ENCODE assay signal across 1 cellular context in genomic region chr2:74528600-74529356, GRCh38.
TF ChIP-seq lines count a peak whose summit lies in the region.

No MANE protein-coding gene starts in this region.

TF ChIP-seq in HepG2, 621 proteins besides CTCF, POLR2A, EP300 and RAD21 (continued from another document):
- TF ChIP-seq, protein P1, sequence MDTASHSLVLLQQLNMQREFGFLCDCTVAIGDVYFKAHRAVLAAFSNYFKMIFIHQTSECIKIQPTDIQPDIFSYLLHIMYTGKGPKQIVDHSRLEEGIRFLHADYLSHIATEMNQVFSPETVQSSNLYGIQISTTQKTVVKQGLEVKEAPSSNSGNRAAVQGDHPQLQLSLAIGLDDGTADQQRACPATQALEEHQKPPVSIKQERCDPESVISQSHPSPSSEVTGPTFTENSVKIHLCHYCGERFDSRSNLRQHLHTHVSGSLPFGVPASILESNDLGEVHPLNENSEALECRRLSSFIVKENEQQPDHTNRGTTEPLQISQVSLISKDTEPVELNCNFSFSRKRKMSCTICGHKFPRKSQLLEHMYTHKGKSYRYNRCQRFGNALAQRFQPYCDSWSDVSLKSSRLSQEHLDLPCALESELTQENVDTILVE (CRISPR knock-in tag; IDR thresholded peaks at IDR 0.05) = no peak
- TF ChIP-seq ZNF430 (CRISPR knock-in tag; IDR thresholded peaks at IDR 0.05) (no peak), MEIS1 (CRISPR knock-in tag; IDR thresholded peaks at IDR 0.05; ENCODE audit: borderline replicate concordance) (no peak), SP4 (CRISPR knock-in tag; IDR thresholded peaks at IDR 0.05) (no peak), ZNF772 (CRISPR knock-in tag; IDR thresholded peaks at IDR 0.05) (no peak), SRSF4 (IDR thresholded peaks at IDR 0.05; ENCODE audit: low read depth, low read length, poor library complexity, severe bottlenecking) (peak; percentile 37), ZNF747 (CRISPR knock-in tag; IDR thresholded peaks at IDR 0.05; ENCODE audit: borderline replicate concordance) (no peak), MBNL3 (CRISPR knock-in tag; conservative IDR thresholded peaks at IDR 0.05) (no peak), NKX3-1 (CRISPR knock-in tag; IDR thresholded peaks at IDR 0.05) (no peak), LBX2 (CRISPR knock-in tag; IDR thresholded peaks at IDR 0.05; ENCODE audit: borderline replicate concordance) (no peak; the same call in 1 of the 2 replicates), RXRA (CRISPR knock-in tag; IDR thresholded peaks at IDR 0.05) (no peak), ADNP (CRISPR knock-in tag; IDR thresholded peaks at IDR 0.05) (no peak), NONO (IDR thresholded peaks at IDR 0.05) (no peak), NONO (CRISPR knock-in tag; conservative IDR thresholded peaks at IDR 0.05) (no peak), NFIB (CRISPR knock-in tag; IDR thresholded peaks at IDR 0.05; ENCODE audit: borderline replicate concordance) (no peak), ESRRA (CRISPR knock-in tag; IDR thresholded peaks at IDR 0.05; ENCODE audit: low read depth) (0 out of 2 replicates have a peak, but pooled peaks have one; percentile 8), ZBTB42 (CRISPR knock-in tag; IDR thresholded peaks at IDR 0.05) (no peak), ZNF232 (CRISPR knock-in tag; IDR thresholded peaks at IDR 0.05; ENCODE audit: borderline replicate concordance) (no peak), MXI1 (IDR thresholded peaks at IDR 0.05; ENCODE audit: borderline replicate concordance, low read depth, low read length) (peak; percentile 16; the same call in 1 of the 3 replicates), ELF4 (CRISPR knock-in tag; IDR thresholded peaks at IDR 0.05; ENCODE audit: borderline replicate concordance) (no peak), FOXC1 (CRISPR knock-in tag; IDR thresholded peaks at IDR 0.05; ENCODE audit: borderline replicate concordance) (no peak), ZNF33A (CRISPR knock-in tag; IDR thresholded peaks at IDR 0.05; ENCODE audit: borderline replicate concordance) (no peak), SMAD3 (CRISPR knock-in tag; IDR thresholded peaks at IDR 0.05) (no peak), HIVEP1 (CRISPR knock-in tag; IDR thresholded peaks at IDR 0.05) (no peak), ZNF101 (CRISPR knock-in tag; IDR thresholded peaks at IDR 0.05; ENCODE audit: borderline replicate concordance, low read depth) (no peak), ZBTB8A (CRISPR knock-in tag; IDR thresholded peaks at IDR 0.05; ENCODE audit: borderline replicate concordance, low read depth) (peak; percentile 7; the same call in 1 of the 2 replicates), CSRNP1 (CRISPR knock-in tag; IDR thresholded peaks at IDR 0.05) (0 out of 2 replicates have a peak, but pooled peaks have one; percentile 64), ZFAT (CRISPR knock-in tag; conservative IDR thresholded peaks at IDR 0.05) (no peak), ZNF710 (CRISPR knock-in tag; IDR thresholded peaks at IDR 0.05; ENCODE audit: borderline replicate concordance) (no peak)
- TF ChIP-seq, protein P2, sequence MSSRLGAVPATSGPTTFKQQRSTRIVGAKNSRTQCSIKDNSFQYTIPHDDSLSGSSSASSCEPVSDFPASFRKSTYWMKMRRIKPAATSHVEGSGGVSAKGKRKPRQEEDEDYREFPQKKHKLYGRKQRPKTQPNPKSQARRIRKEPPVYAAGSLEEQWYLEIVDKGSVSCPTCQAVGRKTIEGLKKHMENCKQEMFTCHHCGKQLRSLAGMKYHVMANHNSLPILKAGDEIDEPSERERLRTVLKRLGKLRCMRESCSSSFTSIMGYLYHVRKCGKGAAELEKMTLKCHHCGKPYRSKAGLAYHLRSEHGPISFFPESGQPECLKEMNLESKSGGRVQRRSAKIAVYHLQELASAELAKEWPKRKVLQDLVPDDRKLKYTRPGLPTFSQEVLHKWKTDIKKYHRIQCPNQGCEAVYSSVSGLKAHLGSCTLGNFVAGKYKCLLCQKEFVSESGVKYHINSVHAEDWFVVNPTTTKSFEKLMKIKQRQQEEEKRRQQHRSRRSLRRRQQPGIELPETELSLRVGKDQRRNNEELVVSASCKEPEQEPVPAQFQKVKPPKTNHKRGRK (CRISPR knock-in tag; IDR thresholded peaks at IDR 0.05) = peak; percentile 14; the same call in 1 of the 2 replicates
- TF ChIP-seq, protein P3, sequence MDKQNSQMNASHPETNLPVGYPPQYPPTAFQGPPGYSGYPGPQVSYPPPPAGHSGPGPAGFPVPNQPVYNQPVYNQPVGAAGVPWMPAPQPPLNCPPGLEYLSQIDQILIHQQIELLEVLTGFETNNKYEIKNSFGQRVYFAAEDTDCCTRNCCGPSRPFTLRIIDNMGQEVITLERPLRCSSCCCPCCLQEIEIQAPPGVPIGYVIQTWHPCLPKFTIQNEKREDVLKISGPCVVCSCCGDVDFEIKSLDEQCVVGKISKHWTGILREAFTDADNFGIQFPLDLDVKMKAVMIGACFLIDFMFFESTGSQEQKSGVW (CRISPR knock-in tag; IDR thresholded peaks at IDR 0.05; ENCODE audit: borderline replicate concordance) = no peak; the same call in 1 of the 2 replicates
- TF ChIP-seq, protein P4, sequence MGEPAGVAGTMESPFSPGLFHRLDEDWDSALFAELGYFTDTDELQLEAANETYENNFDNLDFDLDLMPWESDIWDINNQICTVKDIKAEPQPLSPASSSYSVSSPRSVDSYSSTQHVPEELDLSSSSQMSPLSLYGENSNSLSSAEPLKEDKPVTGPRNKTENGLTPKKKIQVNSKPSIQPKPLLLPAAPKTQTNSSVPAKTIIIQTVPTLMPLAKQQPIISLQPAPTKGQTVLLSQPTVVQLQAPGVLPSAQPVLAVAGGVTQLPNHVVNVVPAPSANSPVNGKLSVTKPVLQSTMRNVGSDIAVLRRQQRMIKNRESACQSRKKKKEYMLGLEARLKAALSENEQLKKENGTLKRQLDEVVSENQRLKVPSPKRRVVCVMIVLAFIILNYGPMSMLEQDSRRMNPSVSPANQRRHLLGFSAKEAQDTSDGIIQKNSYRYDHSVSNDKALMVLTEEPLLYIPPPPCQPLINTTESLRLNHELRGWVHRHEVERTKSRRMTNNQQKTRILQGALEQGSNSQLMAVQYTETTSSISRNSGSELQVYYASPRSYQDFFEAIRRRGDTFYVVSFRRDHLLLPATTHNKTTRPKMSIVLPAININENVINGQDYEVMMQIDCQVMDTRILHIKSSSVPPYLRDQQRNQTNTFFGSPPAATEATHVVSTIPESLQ (CRISPR knock-in tag; conservative IDR thresholded peaks at IDR 0.05) = no peak; the same call in 1 of the 2 replicates
- TF ChIP-seq, protein P5, sequence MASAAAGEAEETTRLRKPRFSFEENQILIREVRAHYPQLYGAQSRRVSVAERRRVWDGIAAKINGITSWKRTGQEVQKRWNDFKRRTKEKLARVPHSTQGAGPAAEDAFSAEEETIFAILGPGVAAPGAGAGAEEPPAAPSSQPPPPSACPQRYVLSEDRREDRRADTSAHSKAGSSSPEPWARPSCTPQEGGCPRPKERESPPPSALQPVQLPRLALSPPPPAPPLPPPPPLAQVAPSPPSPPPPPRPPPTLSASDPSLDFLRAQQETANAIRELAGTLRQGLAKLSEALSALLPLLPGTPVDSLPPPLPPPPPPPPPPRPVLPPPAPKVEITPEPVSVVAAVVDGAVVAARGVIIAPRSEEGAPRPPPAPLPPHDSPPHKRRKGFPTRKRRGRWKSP (CRISPR knock-in tag; IDR thresholded peaks at IDR 0.05) = no peak
- TF ChIP-seq, protein P6, sequence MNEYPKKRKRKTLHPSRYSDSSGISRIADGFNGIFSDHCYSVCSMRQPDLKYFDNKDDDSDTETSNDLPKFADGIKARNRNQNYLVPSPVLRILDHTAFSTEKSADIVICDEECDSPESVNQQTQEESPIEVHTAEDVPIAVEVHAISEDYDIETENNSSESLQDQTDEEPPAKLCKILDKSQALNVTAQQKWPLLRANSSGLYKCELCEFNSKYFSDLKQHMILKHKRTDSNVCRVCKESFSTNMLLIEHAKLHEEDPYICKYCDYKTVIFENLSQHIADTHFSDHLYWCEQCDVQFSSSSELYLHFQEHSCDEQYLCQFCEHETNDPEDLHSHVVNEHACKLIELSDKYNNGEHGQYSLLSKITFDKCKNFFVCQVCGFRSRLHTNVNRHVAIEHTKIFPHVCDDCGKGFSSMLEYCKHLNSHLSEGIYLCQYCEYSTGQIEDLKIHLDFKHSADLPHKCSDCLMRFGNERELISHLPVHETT (CRISPR knock-in tag; conservative IDR thresholded peaks at IDR 0.05) = no peak
- TF ChIP-seq, protein P7, sequence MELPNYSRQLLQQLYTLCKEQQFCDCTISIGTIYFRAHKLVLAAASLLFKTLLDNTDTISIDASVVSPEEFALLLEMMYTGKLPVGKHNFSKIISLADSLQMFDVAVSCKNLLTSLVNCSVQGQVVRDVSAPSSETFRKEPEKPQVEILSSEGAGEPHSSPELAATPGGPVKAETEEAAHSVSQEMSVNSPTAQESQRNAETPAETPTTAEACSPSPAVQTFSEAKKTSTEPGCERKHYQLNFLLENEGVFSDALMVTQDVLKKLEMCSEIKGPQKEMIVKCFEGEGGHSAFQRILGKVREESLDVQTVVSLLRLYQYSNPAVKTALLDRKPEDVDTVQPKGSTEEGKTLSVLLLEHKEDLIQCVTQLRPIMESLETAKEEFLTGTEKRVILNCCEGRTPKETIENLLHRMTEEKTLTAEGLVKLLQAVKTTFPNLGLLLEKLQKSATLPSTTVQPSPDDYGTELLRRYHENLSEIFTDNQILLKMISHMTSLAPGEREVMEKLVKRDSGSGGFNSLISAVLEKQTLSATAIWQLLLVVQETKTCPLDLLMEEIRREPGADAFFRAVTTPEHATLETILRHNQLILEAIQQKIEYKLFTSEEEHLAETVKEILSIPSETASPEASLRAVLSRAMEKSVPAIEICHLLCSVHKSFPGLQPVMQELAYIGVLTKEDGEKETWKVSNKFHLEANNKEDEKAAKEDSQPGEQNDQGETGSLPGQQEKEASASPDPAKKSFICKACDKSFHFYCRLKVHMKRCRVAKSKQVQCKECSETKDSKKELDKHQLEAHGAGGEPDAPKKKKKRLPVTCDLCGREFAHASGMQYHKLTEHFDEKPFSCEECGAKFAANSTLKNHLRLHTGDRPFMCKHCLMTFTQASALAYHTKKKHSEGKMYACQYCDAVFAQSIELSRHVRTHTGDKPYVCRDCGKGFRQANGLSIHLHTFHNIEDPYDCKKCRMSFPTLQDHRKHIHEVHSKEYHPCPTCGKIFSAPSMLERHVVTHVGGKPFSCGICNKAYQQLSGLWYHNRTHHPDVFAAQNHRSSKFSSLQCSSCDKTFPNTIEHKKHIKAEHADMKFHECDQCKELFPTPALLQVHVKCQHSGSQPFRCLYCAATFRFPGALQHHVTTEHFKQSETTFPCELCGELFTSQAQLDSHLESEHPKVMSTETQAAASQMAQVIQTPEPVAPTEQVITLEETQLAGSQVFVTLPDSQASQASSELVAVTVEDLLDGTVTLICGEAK (IDR thresholded peaks at IDR 0.05) = no peak
- TF ChIP-seq, protein P7 (CRISPR knock-in tag; IDR thresholded peaks at IDR 0.05) = 0 out of 2 replicates have a peak, but pooled peaks have one; percentile 3
